Comparison of ENCODE assay signal across 17 cellular contexts in genomic region chr17:6241996-6242395, GRCh38.
"Had no signal": no experiment of that assay in that cellular context is flagged by ENCODE, and none has a peak within 500 bp of the region (broad histone marks: within the 10 kb centered on the region; RNA-seq: fewer than 3 reads in every experiment).

No MANE protein-coding gene starts in this region.

- H3K4me3 ChIP-seq: dorsolateral prefrontal cortex, esophagus squamous epithelium, hepatocyte, lower lobe of right lung, psoas muscle, sigmoid colon, suprapubic skin, upper lobe of left lung had no signal

- H3K27me3 ChIP-seq: upper lobe of left lung had no signal

- H3K27ac ChIP-seq: dorsolateral prefrontal cortex, esophagus squamous epithelium, hepatocyte, lower lobe of right lung, psoas muscle, sigmoid colon, suprapubic skin, upper lobe of left lung had no signal

- H3K36me3 Mint-ChIP-seq: activated naive CD8-positive, alpha-beta T cell; naive thymus-derived CD8-positive, alpha-beta T cell had no signal

- H3K4me1 Mint-ChIP-seq: naive thymus-derived CD8-positive, alpha-beta T cell had no signal

- H3K9me3 ChIP-seq: esophagus squamous epithelium, lower lobe of right lung, psoas muscle, sigmoid colon, suprapubic skin, upper lobe of left lung had no signal

- H3K9me3 Mint-ChIP-seq: activated T-cell treated with anti-CD3 and anti-CD28 coated beads, Interleukin-2, amount 50 U/mL, for 4 hours; naive thymus-derived CD8-positive, alpha-beta T cell had no signal

- ATAC-seq: activated T-cell treated with anti-CD3 and anti-CD28 coated beads, Interleukin-2, amount 50 U/mL, for 4 hours; naive thymus-derived CD8-positive, alpha-beta T cell; psoas muscle had no signal

- H3K4me1 ChIP-seq: esophagus squamous epithelium, lower lobe of right lung, psoas muscle, sigmoid colon, suprapubic skin, upper lobe of left lung had no signal

- H3K36me3 ChIP-seq: esophagus squamous epithelium, lower lobe of right lung, sigmoid colon, suprapubic skin, upper lobe of left lung had no signal

- H3K4me3 Mint-ChIP-seq: activated naive CD8-positive, alpha-beta T cell; activated T-cell treated with anti-CD3 and anti-CD28 coated beads, Interleukin-2, amount 50 U/mL, for 4 hours; naive thymus-derived CD8-positive, alpha-beta T cell had no signal

- H3K27ac Mint-ChIP-seq: activated naive CD8-positive, alpha-beta T cell; naive thymus-derived CD8-positive, alpha-beta T cell had no signal

- DNase-seq: activated CD4-positive, alpha-beta T cell treated with anti-CD3 and anti-CD28 coated beads for 1 hour; activated CD4-positive, alpha-beta T cell treated with anti-CD3 and anti-CD28 coated beads, Interleukin-2, amount 50 U/mL, for 48 hours; activated effector memory CD4-positive, alpha-beta T cell treated with anti-CD3 and anti-CD28 coated beads, Interleukin-2, amount 50 U/mL, for 16 hours; activated T-cell treated with anti-CD3 and anti-CD28 coated beads, Interleukin-2, amount 50 U/mL, for 4 hours; esophagus squamous epithelium; foreskin fibroblast; kidney glomerular epithelial cell; lower lobe of right lung; naive thymus-derived CD8-positive, alpha-beta T cell; psoas muscle; sigmoid colon; stimulated activated naive CD4-positive, alpha-beta T cell had no signal
